1 cellular context compared by ENCODE assay signal in the genomic region with DNA sequence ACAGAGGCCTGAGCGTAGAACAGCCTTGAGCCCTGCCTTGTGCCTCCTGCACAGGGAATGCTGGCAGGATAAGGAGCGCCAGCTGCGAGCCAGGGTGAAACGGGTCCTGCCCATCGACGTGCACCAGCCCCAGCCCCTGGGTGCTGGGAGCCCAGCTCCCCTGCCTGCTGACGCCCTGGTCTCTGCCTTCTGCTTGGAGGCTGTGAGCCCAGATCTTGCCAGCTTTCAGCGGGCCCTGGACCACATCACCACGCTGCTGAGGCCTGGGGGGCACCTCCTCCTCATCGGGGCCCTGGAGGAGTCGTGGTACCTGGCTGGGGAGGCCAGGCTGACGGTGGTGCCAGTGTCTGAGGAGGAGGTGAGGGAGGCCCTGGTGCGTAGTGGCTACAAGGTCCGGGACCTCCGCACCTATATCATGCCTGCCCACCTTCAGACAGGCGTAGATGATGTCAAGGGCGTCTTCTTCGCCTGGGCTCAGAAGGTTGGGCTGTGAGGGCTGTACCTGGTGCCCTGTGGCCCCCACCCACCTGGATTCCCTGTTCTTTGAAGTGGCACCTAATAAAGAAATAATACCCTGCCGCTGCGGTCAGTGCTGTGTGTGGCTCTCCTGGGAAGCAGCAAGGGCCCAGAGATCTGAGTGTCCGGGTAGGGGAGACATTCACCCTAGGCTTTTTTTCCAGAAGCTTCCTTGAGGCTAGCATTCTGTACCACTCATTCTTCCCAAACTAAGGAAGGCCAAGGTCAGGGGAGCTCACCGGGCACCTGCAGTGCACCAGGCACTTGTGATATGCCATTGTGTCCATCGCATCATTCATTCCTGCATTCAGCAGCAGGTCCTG.
TF ChIP-seq lines count a peak whose summit lies in the region.

No MANE protein-coding gene starts in this region.

TF ChIP-seq in GM12878, 131 proteins besides CTCF, POLR2A, EP300 and RAD21:
- no peak for TF ChIP-seq EGR1 (IDR thresholded peaks at IDR 0.05; ENCODE audit: borderline replicate concordance in 1 of 2, low read depth in 2 of 2, low read length in 2 of 2)
- no peak for TF ChIP-seq STAT1 (conservative IDR thresholded peaks at IDR 0.05)
- TF ChIP-seq NFIC (IDR thresholded peaks at IDR 0.05; ENCODE audit: low read depth, low read length) = no peak
- TF ChIP-seq CUX1 (IDR thresholded peaks at IDR 0.05; ENCODE audit: insufficient replicate concordance, low read depth, low read length) = no peak
- no peak for TF ChIP-seq FOS (IDR thresholded peaks at IDR 0.05; ENCODE audit: borderline replicate concordance, extremely low read depth, insufficient read length)
